ENCODE assay signal across 38 cellular contexts in genomic region chr10:126255313-126255712, GRCh38.
"Had no signal": no experiment of that assay in that cellular context is flagged by ENCODE, and none has a peak within 500 bp of the region (broad histone marks: within the 10 kb centered on the region; RNA-seq: fewer than 3 reads in every experiment).

No MANE protein-coding gene starts in this region.

- H3K27me3 Mint-ChIP-seq: activated B cell treated with CpG ODN at 0.5 μM for 24 hours; activated CD4-positive, alpha-beta memory T cell treated with anti-CD3 and anti-CD28 coated beads for 36 hours; activated CD8-positive, alpha-beta memory T cell treated with anti-CD3 and anti-CD28 coated beads, Interleukin-2, amount 10 ng/mL, durations not matched to agents 7 days and 5 days; activated naive CD8-positive, alpha-beta T cell treated with anti-CD3 and anti-CD28 coated beads for 36 hours; activated naive CD8-positive, alpha-beta T cell treated with anti-CD3 and anti-CD28 coated beads, Interleukin-2, amount 50 U/mL, for 24 hours; central memory CD8-positive, alpha-beta T cell; effector memory CD8-positive, alpha-beta T cell; T-helper 17 cell had no signal

- H3K27ac ChIP-seq: adrenal gland, esophagus muscularis mucosa, foreskin keratinocyte, gastrocnemius medialis, heart left ventricle, WERI-Rb-1 had no signal

- ATAC-seq: activated CD4-positive, CD25-positive, alpha-beta regulatory T cell treated with anti-CD3 and anti-CD28 coated beads, Interleukin-2, amount 50 U/mL, for 24 hours; activated CD8-positive, alpha-beta memory T cell treated with anti-CD3 and anti-CD28 coated beads, Interleukin-2, amount 10 ng/mL, durations not matched to agents 7 days and 5 days; activated CD8-positive, alpha-beta T cell treated with anti-CD3 and anti-CD28 coated beads, Interleukin-2, amount 10 ng/mL, durations not matched to agents 7 days and 5 days; activated naive CD8-positive, alpha-beta T cell treated with anti-CD3 and anti-CD28 coated beads, Interleukin-2, amount 50 U/mL, for 24 hours; effector memory CD8-positive, alpha-beta T cell; foreskin keratinocyte; gastrocnemius medialis; heart left ventricle; T-helper 17 cell had no signal

- H3K4me3 Mint-ChIP-seq: activated B cell treated with CpG ODN at 0.5 μM for 24 hours; activated CD4-positive, alpha-beta memory T cell treated with anti-CD3 and anti-CD28 coated beads for 36 hours; activated CD8-positive, alpha-beta memory T cell treated with anti-CD3 and anti-CD28 coated beads, Interleukin-2, amount 10 ng/mL, durations not matched to agents 7 days and 5 days; activated CD8-positive, alpha-beta T cell treated with anti-CD3 and anti-CD28 coated beads, Interleukin-2, amount 10 ng/mL, durations not matched to agents 7 days and 5 days; activated naive CD4-positive, alpha-beta T cell treated with anti-CD3 and anti-CD28 coated beads for 36 hours; activated naive CD4-positive, alpha-beta T cell treated with anti-CD3 and anti-CD28 coated beads, Interleukin-2, amount 50 U/mL, for 24 hours; activated naive CD8-positive, alpha-beta T cell treated with anti-CD3 and anti-CD28 coated beads for 36 hours; activated naive CD8-positive, alpha-beta T cell treated with anti-CD3 and anti-CD28 coated beads, Interleukin-2, amount 50 U/mL, for 24 hours; activated T-helper 1 cell treated with anti-CD3 and anti-CD28 coated beads, Interleukin-12 subunit alpha, Interleukin-12 subunit beta, Interleukin-2, Interleukin-4 antibody, amounts not matched to agents 30 ng/mL and 10 ng/mL and 1 ng/mL, durations not matched to agents 14 hours and 24 hours and 36 hours; brain; central memory CD8-positive, alpha-beta T cell; effector memory CD8-positive, alpha-beta T cell; T-helper 17 cell; T-helper 2 cell treated with Interferon-gamma antibody and Interleukin-4, amounts not matched to agents 5 μg/mL and 100 μg/mL, for 36 hours had no signal

- H3K36me3 ChIP-seq: adrenal gland, esophagus muscularis mucosa, gastrocnemius medialis, heart left ventricle, WERI-Rb-1 had no signal

- H3K4me3 ChIP-seq: adrenal gland, esophagus muscularis mucosa, gastrocnemius medialis, heart left ventricle had no signal

- H3K27ac Mint-ChIP-seq: activated B cell treated with CpG ODN at 0.5 μM for 24 hours; activated CD4-positive, alpha-beta memory T cell treated with anti-CD3 and anti-CD28 coated beads for 36 hours; activated CD8-positive, alpha-beta memory T cell treated with anti-CD3 and anti-CD28 coated beads, Interleukin-2, amount 10 ng/mL, durations not matched to agents 7 days and 5 days; activated CD8-positive, alpha-beta T cell treated with anti-CD3 and anti-CD28 coated beads, Interleukin-2, amount 10 ng/mL, durations not matched to agents 7 days and 5 days; activated naive CD4-positive, alpha-beta T cell treated with anti-CD3 and anti-CD28 coated beads for 36 hours; activated naive CD4-positive, alpha-beta T cell treated with anti-CD3 and anti-CD28 coated beads, Interleukin-2, amount 50 U/mL, for 24 hours; activated naive CD8-positive, alpha-beta T cell treated with anti-CD3 and anti-CD28 coated beads for 36 hours; activated naive CD8-positive, alpha-beta T cell treated with anti-CD3 and anti-CD28 coated beads, Interleukin-2, amount 50 U/mL, for 24 hours; activated T-helper 1 cell treated with anti-CD3 and anti-CD28 coated beads, Interleukin-12 subunit alpha, Interleukin-12 subunit beta, Interleukin-2, Interleukin-4 antibody, amounts not matched to agents 30 ng/mL and 10 ng/mL and 1 ng/mL, durations not matched to agents 14 hours and 24 hours and 36 hours; activated T-helper 2 cell treated with anti-CD3 and anti-CD28 coated beads, Interferon-gamma antibody, Interleukin-2, Interleukin-4, amounts not matched to agents 10 μg/mL and 5 μg/mL and 100 μg/mL, durations not matched to agents 14 hours and 24 hours and 36 hours; effector memory CD8-positive, alpha-beta T cell; T-helper 17 cell; T-helper 2 cell treated with Interferon-gamma antibody and Interleukin-4, amounts not matched to agents 5 μg/mL and 100 μg/mL, for 36 hours had no signal

- H3K4me1 Mint-ChIP-seq: activated B cell treated with CpG ODN at 0.5 μM for 24 hours; activated CD8-positive, alpha-beta memory T cell treated with anti-CD3 and anti-CD28 coated beads, Interleukin-2, amount 10 ng/mL, durations not matched to agents 7 days and 5 days; activated naive CD4-positive, alpha-beta T cell treated with anti-CD3 and anti-CD28 coated beads, Interleukin-2, amount 50 U/mL, for 24 hours; activated naive CD8-positive, alpha-beta T cell treated with anti-CD3 and anti-CD28 coated beads for 36 hours; activated naive CD8-positive, alpha-beta T cell treated with anti-CD3 and anti-CD28 coated beads, Interleukin-2, amount 50 U/mL, for 24 hours; central memory CD8-positive, alpha-beta T cell; T-helper 17 cell had no signal

- FAIRE-seq: bronchial epithelial cell, colon had no signal

- H3K9me3 ChIP-seq: adrenal gland, esophagus muscularis mucosa, gastrocnemius medialis, heart left ventricle had no signal

- H3K36me3 Mint-ChIP-seq: activated CD4-positive, alpha-beta memory T cell treated with anti-CD3 and anti-CD28 coated beads for 36 hours; activated CD8-positive, alpha-beta memory T cell treated with anti-CD3 and anti-CD28 coated beads, Interleukin-2, amount 10 ng/mL, durations not matched to agents 7 days and 5 days; activated naive CD4-positive, alpha-beta T cell treated with anti-CD3 and anti-CD28 coated beads, Interleukin-2, amount 50 U/mL, for 24 hours; activated naive CD8-positive, alpha-beta T cell treated with anti-CD3 and anti-CD28 coated beads for 36 hours; brain had no signal

- DNase-seq: activated B cell treated with CpG ODN at 0.5 μM for 24 hours; activated CD4-positive, alpha-beta memory T cell treated with anti-CD3 and anti-CD28 coated beads for 36 hours; activated CD4-positive, alpha-beta T cell treated with anti-CD3 and anti-CD28 coated beads for 48 hours; activated CD8-positive, alpha-beta memory T cell treated with anti-CD3 and anti-CD28 coated beads, Interleukin-2, amount 10 ng/mL, durations not matched to agents 7 days and 5 days; activated CD8-positive, alpha-beta memory T cell treated with anti-CD3 and anti-CD28 coated beads, Interleukin-2, amount 50 U/mL, for 4 hours; activated CD8-positive, alpha-beta T cell treated with anti-CD3 and anti-CD28 coated beads, Interleukin-2, amount 10 ng/mL, durations not matched to agents 7 days and 5 days; activated effector memory CD4-positive, alpha-beta T cell treated with anti-CD3 and anti-CD28 coated beads, Interleukin-2, amount 50 U/mL, for 16 hours; activated naive CD4-positive, alpha-beta T cell treated with anti-CD3 and anti-CD28 coated beads for 36 hours; activated naive CD8-positive, alpha-beta T cell treated with anti-CD3 and anti-CD28 coated beads for 36 hours; activated naive CD8-positive, alpha-beta T cell treated with anti-CD3 and anti-CD28 coated beads, Interleukin-2, amount 50 U/mL, for 24 hours; activated T-cell treated with anti-CD3 and anti-CD28 coated beads, Interleukin-2, amount 50 U/mL, for 1 hour; activated T-cell treated with anti-CD3 and anti-CD28 coated beads, Interleukin-2, amount 50 U/mL, for 48 hours; adrenal gland; amygdala; aorta; cortex of kidney; dermis blood vessel endothelial cell; effector CD4-positive, alpha-beta T cell; effector memory CD8-positive, alpha-beta T cell; erythroblast; foreskin keratinocyte; gastrocnemius medialis; glutamatergic neuron; heart left ventricle; T-helper 1 cell; T-helper 17 cell; T1000; WERI-Rb-1 had no signal

- H3K27me3 ChIP-seq: esophagus muscularis mucosa, foreskin keratinocyte, gastrocnemius medialis had no signal

- H3K4me1 ChIP-seq: gastrocnemius medialis had no signal
